Comparison of ENCODE assay signal across 9 cellular contexts in genomic region chr2:238158807-238159539, GRCh38. TPM values are rescaled to one million over a fixed set of nuclear protein-coding genes. Genes with fewer than 3 reads are reported as not detected.
A peak's percentile ranks its signal among the peaks of the same experiment; 100 is the strongest.
DNase-seq lines count a peak whose midpoint lies in the region; ATAC-seq and TF ChIP-seq lines count a peak whose summit lies in the region.
"Had no signal": no experiment of that assay in that cellular context is flagged by ENCODE, and none has a peak within 500 bp of the region (broad histone marks: within the 10 kb centered on the region; RNA-seq: fewer than 3 reads in every experiment).

TSS of gene ERFE (plus strand) at chr2:238158970. CDS start at chr2:238159008, 38 bp downstream.

- H3K79me2 ChIP-seq in MM.1S (ENCODE audit: low read length), result no peaks in the 10 kb centered on the region

- no peak within 1 kb of the TSS for H3K9ac ChIP-seq in MM.1S (ENCODE audit: low read length)

- peak; percentile 29 to 46 for DNase-seq in activated CD4-positive, alpha-beta T cell treated with anti-CD3 and anti-CD28 coated beads for 24 hours (ENCODE audit: low read depth in 2 of 2)
- no peak for DNase-seq in activated CD4-positive, alpha-beta T cell treated with anti-CD3 and anti-CD28 coated beads for 1 hour
- DNase-seq in MM.1S, result peak; percentile 56
- DNase-seq in activated CD4-positive, alpha-beta T cell treated with anti-CD3 and anti-CD28 coated beads, Interleukin-2, amount 50 U/mL, for 24 hours (ENCODE audit: low read depth in 1 of 2, low spot score in 1 of 2), result peak; percentile 16 to 20
- DNase-seq in epidermal melanocyte (ENCODE audit: insufficient read length, low spot score), result peak; percentile 78
- peak in 7 of 10 donors; percentile 19 to 63 (median 44) for DNase-seq in naive thymus-derived CD8-positive, alpha-beta T cell
- no peak for DNase-seq in tibial artery
- DNase-seq in mucosa of gallbladder (ENCODE audit: low spot score), result no peak

- TF ChIP-seq CTCF in MM.1S (IDR thresholded peaks at IDR 0.05; ENCODE audit: low read length), result no peak; the same call in 1 of the 2 replicates
- peak in 1 of 2 experiments; percentile 55 for TF ChIP-seq CTCF in tibial artery (IDR thresholded peaks at IDR 0.05)

- no peaks in the 10 kb centered on the region for H3K4me1 ChIP-seq in MM.1S (ENCODE audit: low read length)
- peaks cover 0 to 24% (median 21%) of the 10 kb centered on the region in 4 donors for H3K4me1 ChIP-seq in tibial artery

- no peaks in the 10 kb centered on the region for H3K9me2 ChIP-seq in MM.1S (replicated peaks; ENCODE audit: insufficient read depth, low read length)

- H3K4me3 ChIP-seq in MM.1S (ENCODE audit: low read length) (peak within 1 kb of the TSS; percentile 41; the same call in 1 of the 2 replicates), tibial artery (peak within 1 kb of the TSS; percentile 12 to 47)

- no peaks in the 10 kb centered on the region for H3K9me3 ChIP-seq in MM.1S (replicated peaks; ENCODE audit: insufficient read depth, low read length)
- H3K9me3 ChIP-seq in tibial artery, result no peaks in the 10 kb centered on the region

- H3K9me3 Mint-ChIP-seq in naive thymus-derived CD8-positive, alpha-beta T cell, result no peaks in the 10 kb centered on the region

- POLR2A ChIA-PET in naive thymus-derived CD8-positive, alpha-beta T cell (lab: Charles Lee), result no interaction called here

- H3K36me3 Mint-ChIP-seq in naive thymus-derived CD8-positive, alpha-beta T cell, result no peaks in the 10 kb centered on the region

- peaks cover 7 to 16% (median 16%) of the 10 kb centered on the region in 4 donors for H3K4me1 Mint-ChIP-seq in naive thymus-derived CD8-positive, alpha-beta T cell

- H3K27me3 ChIP-seq in MM.1S (replicated peaks; ENCODE audit: insufficient read depth, low read length) (no peaks in the 10 kb centered on the region), tibial artery (peaks cover 0 to 60% of the 10 kb centered on the region in 2 donors)

- H4K20me1 ChIP-seq in MM.1S (ENCODE audit: insufficient read depth, low read length), result no peaks in the 10 kb centered on the region

- intact Hi-C loops in tibial artery (cut with DNase I; ENCODE audit: low total_unique reads), result no loop called here

- H3K27me3 Mint-ChIP-seq in naive thymus-derived CD8-positive, alpha-beta T cell, result peaks cover 3 to 25% (median 10%) of the 10 kb centered on the region in 5 donors

- ATAC-seq in naive thymus-derived CD8-positive, alpha-beta T cell, result peak; percentile 70 to 85

- H3F3A ChIP-seq in MM.1S (ENCODE audit: insufficient read depth, low read length), result no peaks in the 10 kb centered on the region

- no peak within 1 kb of the TSS for H3K27ac ChIP-seq in MM.1S (ENCODE audit: low read length)
- H3K27ac ChIP-seq in tibial artery, result no peak within 1 kb of the TSS

- peak within 1 kb of the TSS; percentile 19; the same call in 1 of the 2 replicates for H2AFZ ChIP-seq in MM.1S (ENCODE audit: low read length)

- peak within 1 kb of the TSS; percentile 75; the same call in 1 of the 2 replicates for H3K4me2 ChIP-seq in MM.1S (ENCODE audit: low read depth, low read length)

- peak within 1 kb of the TSS; percentile 51 to 85 (median 74) for H3K4me3 Mint-ChIP-seq in naive thymus-derived CD8-positive, alpha-beta T cell

- H3K36me3 ChIP-seq in MM.1S (replicated peaks; ENCODE audit: insufficient read depth, low read length) (no peaks in the 10 kb centered on the region), tibial artery (no peaks in the 10 kb centered on the region)

- peak within 1 kb of the TSS in 2 of 10 donors; percentile 7 to 32 for H3K27ac Mint-ChIP-seq in naive thymus-derived CD8-positive, alpha-beta T cell

RNA-seq across cellular contexts. Expression of gene ERFE, which starts in this region (rescaled TPM):
- not detected for total RNA-seq in naive thymus-derived CD8-positive, alpha-beta T cell
- not detected for polyA plus RNA-seq in naive thymus-derived CD8-positive, alpha-beta T cell
- 0.35 TPM for total RNA-seq in mucosa of gallbladder
- polyA plus RNA-seq: neural cell had no signal

Comparison
In these comparisons a context has a peak if more than half of its experiments do, and no peak if none do; other contexts are left out.
1. DNase-seq: peak in activated CD4-positive, alpha-beta T cell treated with anti-CD3 and anti-CD28 coated beads for 24 hours (2 of 2), MM.1S (single experiment), activated CD4-positive, alpha-beta T cell treated with anti-CD3 and anti-CD28 coated beads, Interleukin-2, amount 50 U/mL, for 24 hours (2 of 2) and epidermal melanocyte (single experiment); none in activated CD4-positive, alpha-beta T cell treated with anti-CD3 and anti-CD28 coated beads for 1 hour (single experiment), tibial artery (0 of 2) and mucosa of gallbladder (single experiment).
2. Peak in DNase-seq and ATAC-seq in naive thymus-derived CD8-positive, alpha-beta T cell; RNA of the gene not detected or under 1 TPM.